ENCODE assay signal across 21 cellular contexts in the genomic region with DNA sequence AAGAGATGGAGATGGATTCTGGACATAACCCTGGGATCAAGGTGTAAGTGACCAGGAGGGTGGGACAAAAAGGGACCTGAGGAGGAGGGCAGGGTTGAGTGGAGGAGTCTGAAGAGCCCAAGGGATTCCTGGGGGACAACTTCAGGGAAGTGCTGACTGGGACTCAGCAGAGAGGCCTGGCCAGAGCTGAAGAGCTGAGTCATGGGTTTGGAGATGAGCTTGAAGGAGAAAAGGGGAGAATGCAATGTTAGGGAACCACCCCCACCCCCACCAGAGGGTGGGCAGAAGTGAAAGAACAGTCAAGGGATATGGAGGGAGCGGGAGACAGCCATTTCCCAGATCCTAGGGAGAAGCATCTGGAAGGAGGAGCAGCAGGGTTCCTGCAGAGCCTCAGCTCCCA. TPM values are rescaled to one million over a fixed set of nuclear protein-coding genes. Genes with fewer than 3 reads are reported as not detected.
"Had no signal": no experiment of that assay in that cellular context is flagged by ENCODE, and none has a peak within 500 bp of the region (broad histone marks: within the 10 kb centered on the region; RNA-seq: fewer than 3 reads in every experiment).

No MANE protein-coding gene starts in this region.

- H3K4me3 ChIP-seq: cardiac muscle cell had no signal

- H3K27ac ChIP-seq: brain microvascular endothelial cell, cardiac muscle cell had no signal

- H3K36me3 ChIP-seq: brain microvascular endothelial cell, cardiac muscle cell had no signal

- H3K27me3 ChIP-seq: brain microvascular endothelial cell, cardiac muscle cell had no signal

- H3K27me3 Mint-ChIP-seq: activated B cell treated with CpG ODN at 0.5 μM for 24 hours; activated naive CD8-positive, alpha-beta T cell treated with anti-CD3 and anti-CD28 coated beads for 36 hours had no signal

- ATAC-seq: activated CD8-positive, alpha-beta T cell treated with anti-CD3 and anti-CD28 coated beads, Interleukin-2, amount 10 ng/mL, durations not matched to agents 7 days and 5 days; PC-3 had no signal

- H3K27ac Mint-ChIP-seq: activated B cell treated with CpG ODN at 0.5 μM for 24 hours; activated CD8-positive, alpha-beta T cell treated with anti-CD3 and anti-CD28 coated beads, Interleukin-2, amount 10 ng/mL, durations not matched to agents 7 days and 5 days; activated naive CD8-positive, alpha-beta T cell treated with anti-CD3 and anti-CD28 coated beads for 36 hours; T-helper 1 cell treated with Interleukin-12 subunit alpha and Interleukin-12 subunit beta and Interleukin-4 antibody, amounts not matched to agents 30 μg/mL and 1 μg/mL, for 36 hours had no signal

- DNase-seq: activated B cell treated with CpG ODN at 0.5 μM for 24 hours; activated CD4-positive, alpha-beta T cell treated with anti-CD3 and anti-CD28 coated beads for 1 hour; activated CD4-positive, alpha-beta T cell treated with anti-CD3 and anti-CD28 coated beads, Interleukin-2, amount 50 U/mL, for 1 hour; activated CD8-positive, alpha-beta memory T cell treated with anti-CD3 and anti-CD28 coated beads, Interleukin-2, amount 50 U/mL, for 48 hours; activated CD8-positive, alpha-beta T cell treated with anti-CD3 and anti-CD28 coated beads, Interleukin-2, amount 10 ng/mL, durations not matched to agents 7 days and 5 days; activated effector memory CD4-positive, alpha-beta T cell treated with anti-CD3 and anti-CD28 coated beads, Interleukin-2, amount 50 U/mL, for 16 hours; activated naive CD4-positive, alpha-beta T cell treated with Interleukin-2 at 50 U/mL for 16 hours; activated naive CD8-positive, alpha-beta T cell treated with anti-CD3 and anti-CD28 coated beads for 36 hours; activated T-cell treated with anti-CD3 and anti-CD28 coated beads, Interleukin-2, amount 50 U/mL, for 1 hour; brain microvascular endothelial cell; Kasumi-1; NCI-H1105 treated with DMSO at 0.1 percent for 48 hours; NCI-H1436 treated with DMSO at 0.1 percent for 48 hours; NCI-H187; NCI-H2081; NCI-H510A treated with DMSO at 0.1 percent for 48 hours; PC-3; SHP77 treated with DMSO at 0.1 percent for 48 hours had no signal

- H3K9me3 Mint-ChIP-seq: activated B cell treated with CpG ODN at 0.5 μM for 24 hours; activated naive CD8-positive, alpha-beta T cell treated with anti-CD3 and anti-CD28 coated beads for 36 hours; T-helper 1 cell treated with Interleukin-12 subunit alpha and Interleukin-12 subunit beta and Interleukin-4 antibody, amounts not matched to agents 30 μg/mL and 1 μg/mL, for 36 hours had no signal

- FAIRE-seq: RCC 7860 had no signal

- H3K4me3 Mint-ChIP-seq: activated B cell treated with CpG ODN at 0.5 μM for 24 hours; activated CD8-positive, alpha-beta T cell treated with anti-CD3 and anti-CD28 coated beads, Interleukin-2, amount 10 ng/mL, durations not matched to agents 7 days and 5 days; activated naive CD8-positive, alpha-beta T cell treated with anti-CD3 and anti-CD28 coated beads for 36 hours; T-helper 1 cell treated with Interleukin-12 subunit alpha and Interleukin-12 subunit beta and Interleukin-4 antibody, amounts not matched to agents 30 μg/mL and 1 μg/mL, for 36 hours had no signal

- H3K4me1 Mint-ChIP-seq: activated B cell treated with CpG ODN at 0.5 μM for 24 hours had no signal

RNA-seq across cellular contexts. Expression of a gene that starts 55.2 kb away (rescaled TPM):
- total RNA-seq: activated B cell treated with CpG ODN at 0.5 μM for 24 hours; activated CD8-positive, alpha-beta T cell treated with anti-CD3 and anti-CD28 coated beads, Interleukin-2, amount 10 ng/mL, durations not matched to agents 7 days and 5 days; cardiac muscle cell had no signal
- polyA plus RNA-seq: cardiac muscle cell had no signal
